ENCODE assay signal across 21 cellular contexts in genomic region chr20:31818376-31818908, GRCh38. TPM values are rescaled to one million over a fixed set of nuclear protein-coding genes. Genes with fewer than 3 reads are reported as not detected.
DNase-seq lines count a peak whose midpoint lies in the region; ATAC-seq and TF ChIP-seq lines count a peak whose summit lies in the region.
"Had no signal": no experiment of that assay in that cellular context is flagged by ENCODE, and none has a peak within 500 bp of the region (broad histone marks: within the 10 kb centered on the region; RNA-seq: fewer than 3 reads in every experiment).

No MANE protein-coding gene starts in this region.

- H4K20me1 ChIP-seq in H9 (ENCODE audit: control insufficient read depth, insufficient read depth, insufficient read length), result no peaks in the 10 kb centered on the region
- H4K20me1 ChIP-seq: BLaER1 had no signal

- no peak overlapping the region for H4K8ac ChIP-seq in H9 (replicated peaks; ENCODE audit: insufficient read length, low read depth, low read length)

- H2BK12ac ChIP-seq in H9 (ENCODE audit: insufficient read length, low read depth, low read length), result no peak overlapping the region

- no peaks in the 10 kb centered on the region for H3K4me1 ChIP-seq in RWPE2 (ENCODE audit: insufficient read depth, poor library complexity, severe bottlenecking)
- H3K4me1 ChIP-seq in suprapubic skin, result peaks cover 16% of the 10 kb centered on the region
- H3K4me1 ChIP-seq in H9 (ENCODE audit: insufficient read depth, low read length), result no peaks in the 10 kb centered on the region

- no peaks in the 10 kb centered on the region for H3K79me2 ChIP-seq in H9 (ENCODE audit: insufficient read depth, low read length)

- H3K9me3 ChIP-seq in RWPE2 (ENCODE audit: severe bottlenecking) (no peaks in the 10 kb centered on the region), suprapubic skin (no peaks in the 10 kb centered on the region), H9 (ENCODE audit: control insufficient read depth, low read depth, low read length) (no peaks in the 10 kb centered on the region)
- H3K9me3 ChIP-seq: BLaER1 had no signal

- no peak overlapping the region for H4K91ac ChIP-seq in H9 (ENCODE audit: insufficient read length, low read depth, low read length)

- no peaks in the 10 kb centered on the region for H3K27me3 ChIP-seq in H7 (ENCODE audit: control insufficient read depth, insufficient read depth, low read length)
- no peaks in the 10 kb centered on the region for H3K27me3 ChIP-seq in RWPE2 (ENCODE audit: insufficient read depth, poor library complexity, severe bottlenecking)
- H3K27me3 ChIP-seq in suprapubic skin, result no peaks in the 10 kb centered on the region
- H3K27me3 ChIP-seq in H9 (ENCODE audit: insufficient read depth, low read length), result no peaks in the 10 kb centered on the region
- H3K27me3 ChIP-seq: BLaER1 had no signal

- no peak overlapping the region for H3K56ac ChIP-seq in H9 (ENCODE audit: insufficient read length, low read depth, low read length)

- H3K36me3 Mint-ChIP-seq in neural crest cell (ENCODE audit: low read depth) (no peaks in the 10 kb centered on the region), H9 (ENCODE audit: insufficient read depth in 1 of 3, low read depth in 3 of 3) (no peaks in the 10 kb centered on the region)
- H3K36me3 Mint-ChIP-seq: CD4-positive, CD25-positive, alpha-beta regulatory T cell; IgD-negative memory B cell had no signal

- no peak for ATAC-seq in RWPE2 (ENCODE audit: low read depth)
- ATAC-seq in HG02938 (IDR thresholded peaks at IDR 0.05; ENCODE audit: unreplicated experiment), result no peak
- ATAC-seq: Panc1 had no signal

- H3K36me3 ChIP-seq in H7 (replicated peaks; ENCODE audit: control insufficient read depth, insufficient read depth, low read length) (no peaks in the 10 kb centered on the region), RWPE2 (ENCODE audit: low read depth) (no peaks in the 10 kb centered on the region), suprapubic skin (no peaks in the 10 kb centered on the region)
- H3K36me3 ChIP-seq: BLaER1 had no signal

- no peak overlapping the region for H3T11ph ChIP-seq in H9 (ENCODE audit: low read length)

- H2BK15ac ChIP-seq in H9 (ENCODE audit: low read depth, low read length), result no peak overlapping the region

- H3K27me3 Mint-ChIP-seq in neural crest cell (ENCODE audit: low read depth) (peaks cover 2% of the 10 kb centered on the region), H9 (ENCODE audit: low read depth) (peaks cover 5% of the 10 kb centered on the region)
- H3K27me3 Mint-ChIP-seq: CD4-positive, CD25-positive, alpha-beta regulatory T cell; IgD-negative memory B cell had no signal

- no peak overlapping the region for H3K4me3 Mint-ChIP-seq in neural crest cell
- H3K4me3 Mint-ChIP-seq in H9, result no peak overlapping the region
- H3K4me3 Mint-ChIP-seq: CD4-positive, CD25-positive, alpha-beta regulatory T cell; IgD-negative memory B cell had no signal

- H2BK20ac ChIP-seq in H9 (ENCODE audit: low read depth, low read length, poor library complexity, severe bottlenecking), result no peak overlapping the region

- H3K9ac ChIP-seq in H9 (ENCODE audit: extremely low read depth, insufficient read length, low read length), result no peak overlapping the region
- H3K9ac ChIP-seq: BLaER1, KMS-11 had no signal

- H3K18ac ChIP-seq in H9 (ENCODE audit: insufficient read length, low read depth, low read length), result no peak overlapping the region

- H3K27ac Mint-ChIP-seq in neural crest cell (ENCODE audit: unreplicated experiment) (peak overlapping the region; percentile 27), H9 (peak overlapping the region in 1 of 3 experiments; percentile 22; a peak in 1 of 7 replicates)
- H3K27ac Mint-ChIP-seq: IgD-negative memory B cell had no signal

- TF ChIP-seq CTCF in RWPE2 (IDR thresholded peaks at IDR 0.05; ENCODE audit: poor library complexity, severe bottlenecking) (no peak), neural crest cell (conservative IDR thresholded peaks at IDR 0.05) (no peak), suprapubic skin (IDR thresholded peaks at IDR 0.05) (no peak), H9 (conservative IDR thresholded peaks at IDR 0.05) (no peak)

- no peak overlapping the region for H2AK5ac ChIP-seq in H9 (ENCODE audit: insufficient read length, low read length)

- H3K14ac ChIP-seq in H9 (ENCODE audit: insufficient read depth, low read length), result no peak overlapping the region

- no peak overlapping the region for H3K4me2 ChIP-seq in H9 (ENCODE audit: insufficient read depth, insufficient read length, low read length)
- H3K4me2 ChIP-seq: BLaER1, KMS-11 had no signal

- no peaks in the 10 kb centered on the region for H3K79me1 ChIP-seq in H9 (ENCODE audit: insufficient read depth, low read depth, low read length, poor library complexity, severe bottlenecking)

- 89% methylated on average over 8 of the region's 8 CpGs for WGBS in suprapubic skin
- WGBS in H9 (ENCODE audit: extremely low coverage, insufficient read length, low lambda C conversion rate), result no CpG with 5 or more reads among the region's 8 CpGs

- no peak overlapping the region for H3K23ac ChIP-seq in H9 (ENCODE audit: insufficient read length, low read depth, low read length)

- TF ChIP-seq POLR2A in suprapubic skin (IDR thresholded peaks at IDR 0.05), result no peak

- H4K5ac ChIP-seq in H9 (ENCODE audit: insufficient read length, low read depth, low read length), result no peak overlapping the region

- TF ChIP-seq EP300 in suprapubic skin (IDR thresholded peaks at IDR 0.05), result no peak

- H3K4ac ChIP-seq in H9 (ENCODE audit: low read depth, low read length), result no peak overlapping the region

- H2BK120ac ChIP-seq in H9 (ENCODE audit: low read depth, low read length, poor library complexity, severe bottlenecking), result no peak overlapping the region

- no peak overlapping the region for H3K27ac ChIP-seq in RWPE2 (ENCODE audit: poor library complexity, severe bottlenecking)
- no peak overlapping the region for H3K27ac ChIP-seq in suprapubic skin
- H3K27ac ChIP-seq in H9 (ENCODE audit: insufficient read length, low read depth, low read length), result no peak overlapping the region
- H3K27ac ChIP-seq: BLaER1, KMS-11 had no signal

- H3K4me3 ChIP-seq in H7 (ENCODE audit: insufficient read depth, low read depth, low read length) (no peak overlapping the region), RWPE2 (ENCODE audit: severe bottlenecking) (no peak overlapping the region), suprapubic skin (no peak overlapping the region)
- H3K4me3 ChIP-seq: BLaER1 had no signal

- DNase-seq in H7, result peak; percentile 58
- DNase-seq in RWPE2 (ENCODE audit: low spot score), result peak; percentile 69
- no peak for DNase-seq in neural crest cell (ENCODE audit: low read depth, low spot score)
- peak; percentile 10 to 29 for DNase-seq in suprapubic skin (ENCODE audit: low spot score in 2 of 2)
- DNase-seq in RPMI8226, result no peak
- no peak for DNase-seq in H9
- DNase-seq: CD4-positive, CD25-positive, alpha-beta regulatory T cell; DMS153; DND-41; MM.1S; NCI-H1417; NCI-H2171 treated with DMSO at 0.1 percent for 48 hours; NCI-H345; NCI-H510A treated with DMSO at 0.1 percent for 48 hours had no signal

- H2BK5ac ChIP-seq in H9 (ENCODE audit: insufficient read length, low read length), result no peak overlapping the region

- H3K4me1 Mint-ChIP-seq in neural crest cell, result no peaks in the 10 kb centered on the region
- peaks cover 13 to 32% of the 10 kb centered on the region in 2 experiments for H3K4me1 Mint-ChIP-seq in H9
- H3K4me1 Mint-ChIP-seq: IgD-negative memory B cell had no signal

- H3K9me3 Mint-ChIP-seq in neural crest cell, result no peaks in the 10 kb centered on the region
- no peaks in the 10 kb centered on the region for H3K9me3 Mint-ChIP-seq in H9
- H3K9me3 Mint-ChIP-seq: CD4-positive, CD25-positive, alpha-beta regulatory T cell; IgD-negative memory B cell had no signal

- no peak overlapping the region for H2AFZ ChIP-seq in H9 (ENCODE audit: low read length)

- H3K23me2 ChIP-seq in H9 (ENCODE audit: insufficient read length, low read depth, low read length, poor library complexity, severe bottlenecking), result no peaks in the 10 kb centered on the region

RNA-seq across cellular contexts. Expression of gene MYLK2, which starts 0.7 kb away (rescaled TPM):
- total RNA-seq in H7 (2014; rRNA removed; shearing (Covaris generic)), result 0.21 TPM in 1 of 2 replicates, not detected in the other
- total RNA-seq in neural crest cell (1.6 and 1.8 TPM in 2 replicates), suprapubic skin (not detected), H9 (2021) (0.57 and 0.74 TPM in 2 replicates)
- total RNA-seq: CD4-positive, CD25-positive, alpha-beta regulatory T cell had no signal

RNA-seq across cellular contexts. Expression of gene FOXS1, which starts 27.0 kb away (rescaled TPM):
- 0.38 TPM in 1 of 2 replicates, not detected in the other for total RNA-seq in H7 (2014; rRNA removed; shearing (Covaris generic))
- total RNA-seq in neural crest cell (not detected in 2 replicates), suprapubic skin (not detected), H9 (2021) (0.22 TPM in 1 of 2 replicates, not detected in the other)
- total RNA-seq: CD4-positive, CD25-positive, alpha-beta regulatory T cell; H1; OCI-LY7 had no signal

RNA-seq across cellular contexts. Expression of gene DUSP15, which starts 51.9 kb away (rescaled TPM):
- 1.5 and 2.5 TPM in 2 replicates for total RNA-seq in H7 (2014; rRNA removed; shearing (Covaris generic))
- 13.5 and 13.7 TPM in 2 replicates for total RNA-seq in neural crest cell
- total RNA-seq in suprapubic skin, result 1 to 10 TPM in 3 of 4 donors, not detected in 1; 1.1 to 2.4 (median 1.1) TPM
- 5.6 and 6.7 TPM in 2 replicates for total RNA-seq in H9 (2021)
- total RNA-seq: CD4-positive, CD25-positive, alpha-beta regulatory T cell had no signal

RNA-seq across cellular contexts. Expression of gene TTLL9, which starts 52.0 kb away (rescaled TPM):
- total RNA-seq in H7 (2014; rRNA removed; shearing (Covaris generic)), result 0.14 TPM in 1 of 2 replicates, not detected in the other
- 2.9 and 3.3 TPM in 2 replicates for total RNA-seq in neural crest cell
- under 1 TPM in 2 of 4 donors, not detected in 2; 0.49 to 0.68 TPM for total RNA-seq in suprapubic skin
- total RNA-seq in H9 (2021), result 0.13 and 0.20 TPM in 2 replicates
- total RNA-seq: CD4-positive, CD25-positive, alpha-beta regulatory T cell; H1; OCI-LY7 had no signal

Comparison
In these comparisons a context has a peak if more than half of its experiments do, and no peak if none do; other contexts are left out.
1. DNase-seq: peak in H7 (single experiment), RWPE2 (single experiment) and suprapubic skin (2 of 2); none in neural crest cell (single experiment), RPMI8226 (single experiment) and H9 (single experiment).